In the genomic region with DNA sequence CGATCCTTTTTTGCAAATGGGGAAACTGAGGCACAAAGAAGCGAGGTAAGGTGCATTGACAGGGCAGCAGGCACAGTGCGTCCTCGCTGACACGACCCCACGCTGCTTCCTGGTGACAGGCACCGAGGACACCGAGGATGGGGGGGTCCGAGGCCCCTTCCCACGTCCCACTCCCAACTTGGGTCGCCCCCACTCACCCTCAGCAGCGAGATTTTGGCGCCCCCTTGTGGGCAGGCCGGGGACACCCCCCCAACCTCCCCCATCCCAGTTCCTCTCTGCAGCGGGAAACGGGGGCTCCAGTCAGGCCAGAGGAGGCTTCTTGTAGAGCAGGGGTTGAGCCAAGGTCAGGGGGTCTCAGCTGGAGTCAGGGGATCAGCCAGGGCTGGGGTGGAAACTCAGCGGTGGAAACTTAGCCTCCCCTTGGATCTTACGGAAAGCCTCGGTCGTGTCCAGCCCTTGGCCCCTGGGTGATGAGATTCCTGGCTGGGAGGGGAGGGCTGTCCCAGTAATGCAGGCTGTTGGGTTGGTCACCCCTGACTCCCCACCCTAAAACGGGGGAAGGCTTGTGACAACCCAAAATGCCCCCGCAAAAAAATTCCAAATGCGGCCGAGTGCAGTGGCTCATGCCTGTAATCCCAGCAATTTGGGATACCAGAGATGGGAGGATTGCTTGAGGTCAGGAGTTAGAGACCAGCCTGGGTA, we compare ENCODE assay signal across 1 cellular context.
TF ChIP-seq lines count a peak whose summit lies in the region.

No MANE protein-coding gene starts in this region.

TF ChIP-seq in IMR-90, 13 proteins besides CTCF, POLR2A, EP300 and RAD21:
- TF ChIP-seq MAZ (IDR thresholded peaks at IDR 0.05; ENCODE audit: borderline replicate concordance, low read depth, low read length) (peak; percentile 79; the same call in 1 of the 2 replicates), RCOR1 (IDR thresholded peaks at IDR 0.05; ENCODE audit: insufficient replicate concordance, low read length) (no peak), BHLHE40 (IDR thresholded peaks at IDR 0.05; ENCODE audit: low read depth, low read length) (no peak), NFE2L2 (IDR thresholded peaks at IDR 0.05; ENCODE audit: low read depth, low read length) (no peak), MAFK (IDR thresholded peaks at IDR 0.05; ENCODE audit: low read depth, low read length) (no peak), FOS (IDR thresholded peaks at IDR 0.05; ENCODE audit: low read depth, low read length) (no peak), CHD1 (IDR thresholded peaks at IDR 0.05; ENCODE audit: low read depth, low read length) (no peak), SMC3 (IDR thresholded peaks at IDR 0.05; ENCODE audit: low read depth, low read length) (peak; percentile 58), CEBPB (IDR thresholded peaks at IDR 0.05; ENCODE audit: low read depth, low read length) (no peak), RFX5 (IDR thresholded peaks at IDR 0.05; ENCODE audit: low read depth, low read length) (no peak)
- TF ChIP-seq, protein P1, sequence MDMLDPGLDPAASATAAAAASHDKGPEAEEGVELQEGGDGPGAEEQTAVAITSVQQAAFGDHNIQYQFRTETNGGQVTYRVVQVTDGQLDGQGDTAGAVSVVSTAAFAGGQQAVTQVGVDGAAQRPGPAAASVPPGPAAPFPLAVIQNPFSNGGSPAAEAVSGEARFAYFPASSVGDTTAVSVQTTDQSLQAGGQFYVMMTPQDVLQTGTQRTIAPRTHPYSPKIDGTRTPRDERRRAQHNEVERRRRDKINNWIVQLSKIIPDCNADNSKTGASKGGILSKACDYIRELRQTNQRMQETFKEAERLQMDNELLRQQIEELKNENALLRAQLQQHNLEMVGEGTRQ (IDR thresholded peaks at IDR 0.05; ENCODE audit: low read depth, low read length): no peak
